In the genomic region with DNA sequence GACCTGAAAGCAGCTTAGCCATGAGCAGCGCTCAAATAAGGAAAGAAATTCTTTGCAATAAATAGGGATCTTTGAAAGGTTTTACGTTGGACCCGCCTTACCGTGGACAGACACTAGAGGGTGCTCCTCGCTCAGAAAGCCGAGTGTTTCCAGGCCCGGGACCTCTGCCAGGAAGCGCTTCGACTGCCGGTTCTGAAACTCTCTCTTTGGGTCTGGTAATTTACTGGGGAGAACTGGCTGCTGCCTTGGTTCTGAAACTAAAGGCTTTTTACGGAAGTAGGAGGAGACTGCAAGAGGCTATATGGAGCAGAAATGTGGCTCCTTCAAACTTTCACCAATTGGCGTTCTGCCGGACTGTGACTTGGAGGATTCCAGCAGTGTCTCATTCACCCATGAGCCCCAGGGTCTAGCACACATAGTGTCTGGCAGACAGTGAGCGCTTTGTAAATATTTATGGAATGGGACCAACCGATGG, we compare ENCODE assay signal across 7 cellular contexts. TPM values are rescaled to one million over a fixed set of nuclear protein-coding genes. Genes with fewer than 3 reads are reported as not detected.
DNase-seq lines count a peak whose midpoint lies in the region; ATAC-seq, FAIRE-seq and TF ChIP-seq lines count a peak whose summit lies in the region.

No MANE protein-coding gene starts in this region.

- TF ChIP-seq CTCF in WERI-Rb-1 (IDR thresholded peaks at IDR 0.05; ENCODE audit: low read depth, low read length) = peak; percentile 88
- TF ChIP-seq CTCF in mammary epithelial cell (conservative IDR thresholded peaks at IDR 0.05 in 1 of 2, IDR thresholded peaks at IDR 0.05 in 1 of 2; ENCODE audit: extremely low read depth in 1 of 2, insufficient read depth in 1 of 2, low read depth in 1 of 2, low read length in 2 of 2) = peak; percentile 76 to 93

- ATAC-seq in GM19395 (IDR thresholded peaks at IDR 0.05; ENCODE audit: unreplicated experiment) = no peak

- H3K9me3 ChIP-seq in WERI-Rb-1 (ENCODE audit: severe bottlenecking) = peaks cover 2% of the 10 kb centered on the region
- no peaks in the 10 kb centered on the region for H3K9me3 ChIP-seq in mammary epithelial cell (replicated peaks; ENCODE audit: insufficient read depth, low read length)

- CTCF ChIA-PET in mammary epithelial cell (lab: Charles Lee; ENCODE audit: low non-redundant PET) = interaction anchor here (0.6 kb wide), 2 partner anchors 363 to 648 kb away, joined by 3 to 6 read pairs; no protein-coding TSS in a partner anchor

- WGBS in mammary epithelial cell (ENCODE audit: low coverage, missing lambda C conversion rate) = 3% methylated on average over 15 of the region's 15 CpGs

- H3K27me3 ChIP-seq in WERI-Rb-1 (ENCODE audit: insufficient read depth, low read depth, severe bottlenecking) (peaks cover 93% of the 10 kb centered on the region), mammary epithelial cell (ENCODE audit: insufficient read depth, low read length) (no peaks in the 10 kb centered on the region)

- peak overlapping the region; percentile 98 for H2AFZ ChIP-seq in mammary epithelial cell (ENCODE audit: low read depth, low read length)

- H3K4me3 ChIP-seq in WERI-Rb-1 (ENCODE audit: low read depth, low read length) (peak overlapping the region; percentile 13; the same call in 1 of the 2 replicates), mammary epithelial cell (replicated peaks in 1 of 3; ENCODE audit: insufficient read depth in 1 of 3, low read depth in 2 of 3, low read length in 3 of 3) (peak overlapping the region; percentile 40 to 55 (median 49))

- DNase-seq in GM12891 (ENCODE audit: insufficient read length, low spot score) = peak; percentile 48
- peak; percentile 24 to 48 for DNase-seq in NCI-H1930 (lab: John Stamatoyannopoulos, UW)
- peak; percentile 73 for DNase-seq in WERI-Rb-1
- peak; percentile 46 for DNase-seq in mammary epithelial cell
- DNase-seq in smooth muscle cell of the brain vasculature (ENCODE audit: low read depth, low spot score) = peak; percentile 44

- H3K79me2 ChIP-seq in mammary epithelial cell (ENCODE audit: insufficient read depth, low read length) = no peaks in the 10 kb centered on the region

- peak overlapping the region; percentile 96 for H3K4me2 ChIP-seq in mammary epithelial cell (ENCODE audit: insufficient read depth, low read depth, low read length)

- no TSS peak for BruUV-seq in mammary epithelial cell (replicated peaks; lab: Mats Ljungman, UMichigan)

- intact Hi-C loops in mammary epithelial cell (cut with micrococcal nuclease) = loop anchor here (1.0 to 5.0 kb wide), 5 partner anchors 53 to 556 kb away; no protein-coding TSS in a partner anchor

- H3K36me3 ChIP-seq in WERI-Rb-1 = no peaks in the 10 kb centered on the region
- H3K36me3 ChIP-seq in mammary epithelial cell (ENCODE audit: insufficient read depth, low read length) = no peaks in the 10 kb centered on the region

- FAIRE-seq in GM12891 (lab: Jason Lieb, UNC) (no peak), islet of Langerhans (lab: Jason Lieb, UNC) (peak; percentile 21)

- H3K27ac ChIP-seq in WERI-Rb-1 = no peak overlapping the region
- no peak overlapping the region for H3K27ac ChIP-seq in mammary epithelial cell (ENCODE audit: insufficient read depth, low read depth, low read length)

- H3K4me1 ChIP-seq in mammary epithelial cell (ENCODE audit: insufficient read depth, low read length) = no peaks in the 10 kb centered on the region

- TF ChIP-seq POLR2A in GM12891 (IDR thresholded peaks at IDR 0.05; ENCODE audit: low read depth, low read length) = no peak

- in situ Hi-C loops in mammary epithelial cell (cut with MboI; ENCODE audit: low sequenced_read_pairs in 2 of 2) = loop anchor here (10.0 kb wide), 1 partner anchor 123 kb away; no protein-coding TSS in a partner anchor

- dilution Hi-C loops in mammary epithelial cell (cut with HindIII; ENCODE audit: low sequenced_read_pairs) = no loop called here

- no peak overlapping the region for H3K9ac ChIP-seq in mammary epithelial cell (ENCODE audit: insufficient read depth, low read length)

- H4K20me1 ChIP-seq in mammary epithelial cell (ENCODE audit: insufficient read depth, low read length) = no peaks in the 10 kb centered on the region

TF ChIP-seq in GM12891, 5 proteins besides CTCF, POLR2A, EP300 and RAD21:
- no peak for TF ChIP-seq POLR2AphosphoS5 (IDR thresholded peaks at IDR 0.05; ENCODE audit: low read depth, low read length)
- no peak for TF ChIP-seq TAF1 (IDR thresholded peaks at IDR 0.05; ENCODE audit: low read depth, low read length)
- TF ChIP-seq SPI1 (IDR thresholded peaks at IDR 0.05; ENCODE audit: low read depth, low read length) = no peak
- TF ChIP-seq PAX5 (IDR thresholded peaks at IDR 0.05; ENCODE audit: insufficient read depth, low read length, severe bottlenecking) = no peak
- TF ChIP-seq POU2F2 (IDR thresholded peaks at IDR 0.05; ENCODE audit: low read depth, low read length) = no peak

RNA-seq across cellular contexts. Expression of a gene that starts 45.6 kb away (rescaled TPM):
- 0.14 TPM for polyA plus RNA-seq in GM12891 (2012; ENCODE audit: low read depth, missing spikeins)
- under 1 TPM in 1 of 2 donors, not detected in 1; 0.59 TPM for total RNA-seq in mammary epithelial cell
- polyA plus RNA-seq in mammary epithelial cell = not detected
- polyA minus RNA-seq in mammary epithelial cell = not detected

RNA-seq across cellular contexts. Expression of a gene that starts 50.6 kb away (rescaled TPM):
- not detected for polyA plus RNA-seq in GM12891 (2012; ENCODE audit: low read depth, missing spikeins)
- total RNA-seq in mammary epithelial cell = not detected
- polyA plus RNA-seq in mammary epithelial cell = not detected
- polyA minus RNA-seq in mammary epithelial cell = not detected

RNA-seq across cellular contexts. Expression of a gene that starts 51.3 kb away (rescaled TPM):
- not detected for polyA plus RNA-seq in GM12891 (2012; ENCODE audit: low read depth, missing spikeins)
- not detected for total RNA-seq in mammary epithelial cell
- not detected for polyA plus RNA-seq in mammary epithelial cell
- polyA minus RNA-seq in mammary epithelial cell = not detected

RNA-seq across cellular contexts. Expression of a gene that starts 56.6 kb away (rescaled TPM):
- not detected for polyA plus RNA-seq in GM12891 (2012; ENCODE audit: low read depth, missing spikeins)
- not detected for total RNA-seq in mammary epithelial cell
- polyA plus RNA-seq in mammary epithelial cell = not detected
- polyA minus RNA-seq in mammary epithelial cell = not detected

RNA-seq across cellular contexts. Expression of a gene that starts 56.8 kb away (rescaled TPM):
- not detected for polyA plus RNA-seq in GM12891 (2012; ENCODE audit: low read depth, missing spikeins)
- not detected for total RNA-seq in mammary epithelial cell
- 0.01 TPM for polyA plus RNA-seq in mammary epithelial cell
- not detected for polyA minus RNA-seq in mammary epithelial cell
